Comparison of ENCODE assay signal across 12 cellular contexts in genomic region chr22:41828516-41828915, GRCh38. TPM values are rescaled to one million over a fixed set of nuclear protein-coding genes. Genes with fewer than 3 reads are reported as not detected.
A peak's percentile ranks its signal among the peaks of the same experiment; 100 is the strongest.
DNase-seq lines count a peak whose midpoint lies in the region; ATAC-seq lines count a peak whose summit lies in the region.
"Had no signal": no experiment of that assay in that cellular context is flagged by ENCODE, and none has a peak within 500 bp of the region (broad histone marks: within the 10 kb centered on the region; RNA-seq: fewer than 3 reads in every experiment).

No MANE protein-coding gene starts in this region.

- H3K18ac ChIP-seq in neuronal stem cell (ENCODE audit: low read length): peak overlapping the region; percentile 8

- H3K27me3 ChIP-seq in neuronal stem cell (ENCODE audit: control insufficient read depth in 3 of 3, insufficient read depth in 3 of 3, low read depth in 1 of 3, low read length in 3 of 3): no peaks in the 10 kb centered on the region
- H3K27me3 ChIP-seq: left lung had no signal

- H3K4me1 Mint-ChIP-seq in central memory CD8-positive, alpha-beta T cell: peaks cover 11% of the 10 kb centered on the region

- H2AK5ac ChIP-seq in neuronal stem cell (ENCODE audit: low read depth, low read length): no peak overlapping the region

- peak overlapping the region; percentile 1 for H3K27ac Mint-ChIP-seq in central memory CD8-positive, alpha-beta T cell (ENCODE audit: low read depth)

- H3K27ac ChIP-seq in neuronal stem cell (replicated peaks; ENCODE audit: low read length): no peak overlapping the region
- H3K27ac ChIP-seq: GM23248, left lung had no signal

- peaks cover 2 to 29% of the 10 kb centered on the region in 2 donors for H3K36me3 ChIP-seq in neuronal stem cell (replicated peaks in 1 of 2; ENCODE audit: control insufficient read depth in 2 of 2, insufficient read depth in 2 of 2, low read length in 2 of 2)

- no peak overlapping the region for H2BK5ac ChIP-seq in neuronal stem cell (ENCODE audit: low read length)

- no peak for ATAC-seq in central memory CD8-positive, alpha-beta T cell (replicated peaks; ENCODE audit: extremely low read depth, poor library complexity, severe bottlenecking)
- ATAC-seq in GM19324 (IDR thresholded peaks at IDR 0.05; ENCODE audit: low FRiP score, unreplicated experiment) (no peak), HG03108 (IDR thresholded peaks at IDR 0.05; ENCODE audit: unreplicated experiment) (no peak), HG03521 (IDR thresholded peaks at IDR 0.05; ENCODE audit: unreplicated experiment) (no peak)
- ATAC-seq: left lung, sciatic nerve had no signal

- H4K91ac ChIP-seq in neuronal stem cell (ENCODE audit: low read depth, low read length, poor library complexity): no peak overlapping the region

- H3K9ac ChIP-seq in neuronal stem cell (ENCODE audit: low read depth, low read length, poor library complexity): no peak overlapping the region
- H3K9ac ChIP-seq: GM23248 had no signal

- DNase-seq in NCI-H510A treated with DMSO at 0.1 percent for 48 hours (lab: John Stamatoyannopoulos, UW) (peak; percentile 41), NCI-H510A (lab: John Stamatoyannopoulos, UW) (no peak), NCI-H2081 (lab: John Stamatoyannopoulos, UW) (peak; percentile 69 to 82), neuronal stem cell (ENCODE audit: low spot score) (no peak)
- no peak for DNase-seq in central memory CD8-positive, alpha-beta T cell (ENCODE audit: low spot score in 2 of 2)
- DNase-seq: foreskin fibroblast, GM23248, left lung had no signal

- no peaks in the 10 kb centered on the region for H3K27me3 Mint-ChIP-seq in central memory CD8-positive, alpha-beta T cell

- no peak overlapping the region for H3K4me2 ChIP-seq in neuronal stem cell (ENCODE audit: insufficient read depth, low read length, poor library complexity, severe bottlenecking)

- no peaks in the 10 kb centered on the region for H3K79me1 ChIP-seq in neuronal stem cell (ENCODE audit: low read depth, low read length)

- peaks cover 12% of the 10 kb centered on the region for H3K36me3 Mint-ChIP-seq in central memory CD8-positive, alpha-beta T cell (ENCODE audit: insufficient read depth)

- no peak overlapping the region for H2AFZ ChIP-seq in neuronal stem cell (ENCODE audit: low read length)
- H2AFZ ChIP-seq: GM23248 had no signal

- WGBS in neuronal stem cell (ENCODE audit: extremely low coverage in 2 of 2, insufficient read length in 2 of 2, insufficient replicate concordance in 1 of 2), 2 donors: no CpG with 5 or more reads among the region's 4 CpGs

- peaks cover 23 to 29% of the 10 kb centered on the region in 2 donors for H3K4me1 ChIP-seq in neuronal stem cell (ENCODE audit: control insufficient read depth in 2 of 2, insufficient read depth in 1 of 2, low read depth in 1 of 2, low read length in 2 of 2)

- H3K4ac ChIP-seq in neuronal stem cell (ENCODE audit: low read length): no peak overlapping the region

- H3K4me3 Mint-ChIP-seq in central memory CD8-positive, alpha-beta T cell: no peak overlapping the region

- no peak overlapping the region for H4K8ac ChIP-seq in neuronal stem cell (ENCODE audit: low read depth, low read length)

- no peak overlapping the region for H2BK12ac ChIP-seq in neuronal stem cell (ENCODE audit: low read length)

- H3K4me3 ChIP-seq in neuronal stem cell (ENCODE audit: low read length in 2 of 2): no peak overlapping the region
- H3K4me3 ChIP-seq: GM23248, left lung had no signal

- no peak overlapping the region for H2BK15ac ChIP-seq in neuronal stem cell (ENCODE audit: low read length)

- no peak overlapping the region for H2BK120ac ChIP-seq in neuronal stem cell (ENCODE audit: low read depth, low read length)

- H3K14ac ChIP-seq in neuronal stem cell (ENCODE audit: low read length): no peak overlapping the region

- no peaks in the 10 kb centered on the region for H3K9me3 Mint-ChIP-seq in central memory CD8-positive, alpha-beta T cell

- peaks cover 0 to 4% of the 10 kb centered on the region in 2 donors for H3K9me3 ChIP-seq in neuronal stem cell (replicated peaks in 1 of 2; ENCODE audit: control insufficient read depth in 2 of 2, insufficient read depth in 1 of 2, low read depth in 1 of 2, low read length in 2 of 2)
- H3K9me3 ChIP-seq: left lung had no signal

- H3K23ac ChIP-seq in neuronal stem cell (ENCODE audit: low read depth, low read length, poor library complexity): no peak overlapping the region

RNA-seq across cellular contexts. Expression of gene SREBF2, which starts 4.4 kb away (rescaled TPM):
- 115 TPM for polyA plus RNA-seq in neuronal stem cell (2013, experiment 1 of 2)
- 114 TPM for polyA plus RNA-seq in neuronal stem cell (2013, experiment 2 of 2)

RNA-seq across cellular contexts. Expression of gene CCDC134, which starts 28.0 kb away (rescaled TPM):
- 6.9 TPM for polyA plus RNA-seq in neuronal stem cell (2013, experiment 1 of 2)
- 7.1 TPM for polyA plus RNA-seq in neuronal stem cell (2013, experiment 2 of 2)

Comparison
In these comparisons a context has a peak if more than half of its experiments do, and no peak if none do; other contexts are left out.
1. DNase-seq: peak in NCI-H510A treated with DMSO at 0.1 percent for 48 hours (single experiment) and NCI-H2081 (2 of 2); none in NCI-H510A (single experiment), central memory CD8-positive, alpha-beta T cell (0 of 2) and neuronal stem cell (single experiment).